In genomic region chr20:58550661-58551060, GRCh38 we compare ENCODE assay signal across 17 cellular contexts. TPM values are rescaled to one million over a fixed set of nuclear protein-coding genes. Genes with fewer than 3 reads are reported as not detected.
DNase-seq lines count a peak whose midpoint lies in the region; TF ChIP-seq lines count a peak whose summit lies in the region.
"Had no signal": no experiment of that assay in that cellular context is flagged by ENCODE, and none has a peak within 500 bp of the region (broad histone marks: within the 10 kb centered on the region; RNA-seq: fewer than 3 reads in every experiment).

No MANE protein-coding gene starts in this region.

- no peaks in the 10 kb centered on the region for H3K36me3 Mint-ChIP-seq in nephron (ENCODE audit: low read depth)
- H3K36me3 Mint-ChIP-seq in CD8-positive, alpha-beta memory T cell: no peaks in the 10 kb centered on the region
- H3K36me3 Mint-ChIP-seq: CD14-positive monocyte; naive thymus-derived CD8-positive, alpha-beta T cell had no signal

- WGBS in esophagus squamous epithelium, 2 donors: 45 to 59% methylated on average over 8 to 10 of the region's 10 CpGs

- intact Hi-C loops in esophagus squamous epithelium (cut with DNase I): no loop called here

- no peak overlapping the region for H3K4me3 Mint-ChIP-seq in nephron
- H3K4me3 Mint-ChIP-seq in CD8-positive, alpha-beta memory T cell: no peak overlapping the region
- H3K4me3 Mint-ChIP-seq: CD14-positive monocyte; naive thymus-derived CD8-positive, alpha-beta T cell had no signal

- POLR2A ChIA-PET in CD8-positive, alpha-beta memory T cell (lab: Charles Lee): no interaction called here

- no peak overlapping the region for H3K4me3 ChIP-seq in MG63
- no peak overlapping the region for H3K4me3 ChIP-seq in esophagus squamous epithelium
- no peak overlapping the region for H3K4me3 ChIP-seq in CD8-positive, alpha-beta memory T cell (ENCODE audit: low read length)
- H3K4me3 ChIP-seq: uterus had no signal

- H3K4me1 Mint-ChIP-seq in nephron: peaks cover 70% of the 10 kb centered on the region
- no peaks in the 10 kb centered on the region for H3K4me1 Mint-ChIP-seq in CD8-positive, alpha-beta memory T cell
- H3K4me1 Mint-ChIP-seq: CD14-positive monocyte; naive thymus-derived CD8-positive, alpha-beta T cell had no signal

- H3K27me3 Mint-ChIP-seq in nephron (ENCODE audit: low read depth): peaks cover 12% of the 10 kb centered on the region
- peaks cover 6 to 36% of the 10 kb centered on the region in 2 donors for H3K27me3 Mint-ChIP-seq in CD8-positive, alpha-beta memory T cell

- H3K36me3 ChIP-seq in MG63: no peaks in the 10 kb centered on the region
- H3K36me3 ChIP-seq in esophagus squamous epithelium: no peaks in the 10 kb centered on the region
- no peaks in the 10 kb centered on the region for H3K36me3 ChIP-seq in CD8-positive, alpha-beta memory T cell (ENCODE audit: insufficient read depth, low read length)
- H3K36me3 ChIP-seq: uterus had no signal

- H3K9me3 Mint-ChIP-seq in nephron: no peaks in the 10 kb centered on the region
- H3K9me3 Mint-ChIP-seq in CD8-positive, alpha-beta memory T cell: no peaks in the 10 kb centered on the region
- H3K9me3 Mint-ChIP-seq: CD14-positive monocyte; naive thymus-derived CD8-positive, alpha-beta T cell had no signal

- no peaks in the 10 kb centered on the region for H3K9me3 ChIP-seq in MG63
- H3K9me3 ChIP-seq in esophagus squamous epithelium: no peaks in the 10 kb centered on the region
- H3K9me3 ChIP-seq in CD8-positive, alpha-beta memory T cell (ENCODE audit: low read length): no peaks in the 10 kb centered on the region
- H3K9me3 ChIP-seq: uterus had no signal

- H3K4me1 ChIP-seq in esophagus squamous epithelium: peaks cover 0 to 10% (median 0%) of the 10 kb centered on the region in 3 donors
- no peaks in the 10 kb centered on the region for H3K4me1 ChIP-seq in CD8-positive, alpha-beta memory T cell (ENCODE audit: insufficient read depth, low read length)
- H3K4me1 ChIP-seq: uterus had no signal

- H3K27ac ChIP-seq in esophagus squamous epithelium: no peak overlapping the region
- H3K27ac ChIP-seq in CD8-positive, alpha-beta memory T cell (ENCODE audit: low read depth, low read length): no peak overlapping the region
- H3K27ac ChIP-seq: uterus had no signal

- no peak for TF ChIP-seq POLR2A in esophagus squamous epithelium (IDR thresholded peaks at IDR 0.05)

- CTCF ChIA-PET in CD8-positive, alpha-beta memory T cell (lab: Charles Lee): no interaction called here

- no peak for TF ChIP-seq CTCF in AG09319 (IDR thresholded peaks at IDR 0.05; ENCODE audit: low read depth, low read length)
- TF ChIP-seq CTCF in nephron (IDR thresholded peaks at IDR 0.05; ENCODE audit: unreplicated experiment in 3 of 3): no peak
- no peak for TF ChIP-seq CTCF in esophagus squamous epithelium (IDR thresholded peaks at IDR 0.05)

- H3K27ac Mint-ChIP-seq in nephron: peak overlapping the region; percentile 26 to 74 (median 72)
- H3K27ac Mint-ChIP-seq in CD8-positive, alpha-beta memory T cell: no peak overlapping the region
- H3K27ac Mint-ChIP-seq: CD14-positive monocyte had no signal

- H3K27me3 ChIP-seq in MG63 (no peaks in the 10 kb centered on the region), esophagus squamous epithelium (peaks cover 0 to 45% (median 0%) of the 10 kb centered on the region in 4 donors)
- no peaks in the 10 kb centered on the region for H3K27me3 ChIP-seq in CD8-positive, alpha-beta memory T cell (ENCODE audit: insufficient read depth, low read length, poor library complexity, severe bottlenecking)
- H3K27me3 ChIP-seq: uterus had no signal

- DNase-seq in AG09319 (ENCODE audit: extremely low read depth, low read depth): peak; percentile 46
- peak; percentile 67 for DNase-seq in MG63
- peak; percentile 80 for DNase-seq in dermis blood vessel endothelial cell
- no peak for DNase-seq in SKM-1 (lab: John Stamatoyannopoulos, UW; ENCODE audit: unreplicated experiment)
- DNase-seq in esophagus squamous epithelium (lab: John Stamatoyannopoulos, UW): no peak
- DNase-seq in CD8-positive, alpha-beta memory T cell: no peak
- no peak for DNase-seq in activated CD4-positive, alpha-beta T cell treated with anti-CD3 and anti-CD28 coated beads for 1 hour
- DNase-seq: activated T-cell treated with anti-CD3 and anti-CD28 coated beads, Interleukin-2, amount 50 U/mL, for 1 hour; aorta; naive thymus-derived CD8-positive, alpha-beta T cell; NCI-H1048; NCI-H510A; stimulated activated CD4-positive, alpha-beta T cell treated with anti-CD3 and anti-CD28 coated beads, Interleukin-12 subunit alpha, Interleukin-12 subunit beta, amount 100 ng/mL, for 4 hours; stimulated activated CD8-positive, alpha-beta memory T cell treated with anti-CD3 and anti-CD28 coated beads, Interleukin-4, amount 100 ng/mL, for 48 hours; uterus had no signal

RNA-seq across cellular contexts. Expression of gene APCDD1L, which starts 35.5 kb away (rescaled TPM):
- not detected in 2 replicates for total RNA-seq in MG63 (2014; rRNA removed; shearing (Covaris generic); ENCODE audit: low replicate concordance)
- total RNA-seq in dermis blood vessel endothelial cell (0.17 and 0.19 TPM in 2 replicates), esophagus squamous epithelium (under 1 TPM in 3 of 4 donors, not detected in 1; 0.38 to 0.44 (median 0.41) TPM)
- not detected for total RNA-seq in CD8-positive, alpha-beta memory T cell
- polyA plus RNA-seq in CD8-positive, alpha-beta memory T cell: not detected
- total RNA-seq: naive thymus-derived CD8-positive, alpha-beta T cell had no signal
- polyA plus RNA-seq: CD14-positive monocyte had no signal

Comparison
In these comparisons a context has a peak if more than half of its experiments do, and no peak if none do; other contexts are left out.
1. DNase-seq: peak in AG09319 (single experiment), MG63 (single experiment) and dermis blood vessel endothelial cell (single experiment); none in SKM-1 (single experiment), esophagus squamous epithelium (single experiment), CD8-positive, alpha-beta memory T cell (0 of 5) and activated CD4-positive, alpha-beta T cell treated with anti-CD3 and anti-CD28 coated beads for 1 hour (single experiment).
2. H3K27ac Mint-ChIP-seq: peak in nephron (3 of 3); none in CD8-positive, alpha-beta memory T cell (0 of 8).